14 cellular contexts compared by ENCODE assay signal in the genomic region with DNA sequence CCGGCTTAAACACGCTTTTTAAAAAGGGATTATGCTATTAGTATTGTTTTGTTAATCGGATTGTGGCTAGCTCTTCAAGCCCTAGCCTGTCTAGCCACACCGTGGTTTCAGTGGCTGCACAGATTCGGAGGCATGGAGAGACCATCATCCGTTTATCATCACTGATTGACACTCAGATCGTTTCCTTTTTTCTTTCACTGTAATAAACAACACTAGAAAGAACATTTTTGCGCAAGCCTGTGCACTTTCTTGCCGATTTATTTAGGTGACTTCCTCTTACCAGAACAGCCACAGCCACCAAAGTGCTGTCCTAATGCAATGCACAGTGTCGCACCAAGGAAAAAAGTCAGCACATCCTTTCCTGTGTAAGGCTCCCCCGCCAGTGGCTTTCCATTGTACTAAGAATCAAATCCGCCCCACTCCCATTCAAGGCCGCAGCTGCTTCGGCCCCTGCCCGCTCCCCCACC.
DNase-seq lines count a peak whose midpoint lies in the region; ATAC-seq lines count a peak whose summit lies in the region.
"Had no signal": no experiment of that assay in that cellular context is flagged by ENCODE, and none has a peak within 500 bp of the region (broad histone marks: within the 10 kb centered on the region; RNA-seq: fewer than 3 reads in every experiment).

No MANE protein-coding gene starts in this region.

- H3K9me3 Mint-ChIP-seq in stimulated activated effector memory CD8-positive, alpha-beta T cell treated with anti-CD3 and anti-CD28 coated beads, Interleukin-12 subunit alpha, Interleukin-12 subunit beta, amount 100 ng/mL, for 72 hours, result no peaks in the 10 kb centered on the region
- H3K9me3 Mint-ChIP-seq: activated T-helper 2 cell treated with anti-CD3 and anti-CD28 coated beads, Interferon-gamma antibody, Interleukin-2, Interleukin-4, amounts not matched to agents 10 μg/mL and 5 μg/mL and 100 μg/mL, durations not matched to agents 14 hours and 24 hours and 36 hours; immature natural killer cell; type B pancreatic cell had no signal

- H3K36me3 Mint-ChIP-seq in stimulated activated effector memory CD8-positive, alpha-beta T cell treated with anti-CD3 and anti-CD28 coated beads, Interleukin-12 subunit alpha, Interleukin-12 subunit beta, amount 100 ng/mL, for 72 hours, result no peaks in the 10 kb centered on the region
- H3K36me3 Mint-ChIP-seq: immature natural killer cell had no signal

- peak; percentile 70 for ATAC-seq in left ventricle myocardium superior
- peak; percentile 8 for ATAC-seq in stimulated activated effector memory CD8-positive, alpha-beta T cell treated with anti-CD3 and anti-CD28 coated beads, Interleukin-12 subunit alpha, Interleukin-12 subunit beta, amount 100 ng/mL, for 72 hours
- no peak for ATAC-seq in HG02870 (IDR thresholded peaks at IDR 0.05; ENCODE audit: unreplicated experiment)
- no peak for ATAC-seq in GM18519 (IDR thresholded peaks at IDR 0.05; ENCODE audit: low FRiP score, unreplicated experiment)

- peak overlapping the region; percentile 10 for H3K4me3 Mint-ChIP-seq in stimulated activated effector memory CD8-positive, alpha-beta T cell treated with anti-CD3 and anti-CD28 coated beads, Interleukin-12 subunit alpha, Interleukin-12 subunit beta, amount 100 ng/mL, for 72 hours
- H3K4me3 Mint-ChIP-seq: immature natural killer cell, type B pancreatic cell had no signal

- DNase-seq in KG1 (lab: John Stamatoyannopoulos, UW) (peak; percentile 10), SIG-M5 treated with dmso at 0.1 percent for 504 hours (lab: John Stamatoyannopoulos, UW; ENCODE audit: unreplicated experiment) (peak; percentile 89), left ventricle myocardium superior (no peak), ecto neural progenitor cell (ENCODE audit: low spot score) (no peak)
- DNase-seq in stimulated activated effector memory CD8-positive, alpha-beta T cell treated with anti-CD3 and anti-CD28 coated beads, Interleukin-12 subunit alpha, Interleukin-12 subunit beta, amount 100 ng/mL, for 72 hours (ENCODE audit: low spot score in 2 of 2), result no peak
- DNase-seq: activated CD4-positive, alpha-beta T cell treated with anti-CD3 and anti-CD28 coated beads, Interleukin-2, amount 50 U/mL, for 4 hours; immature natural killer cell; NCI-H1105; stimulated activated CD4-positive, alpha-beta T cell treated with anti-CD3 and anti-CD28 coated beads, Interleukin-1b, Interleukin-23, amount 100 ng/mL, for 48 hours; stimulated activated CD8-positive, alpha-beta memory T cell treated with anti-CD3 and anti-CD28 coated beads, Interleukin-4, amount 100 ng/mL, for 48 hours had no signal

- no peak overlapping the region for H3K27ac Mint-ChIP-seq in stimulated activated effector memory CD8-positive, alpha-beta T cell treated with anti-CD3 and anti-CD28 coated beads, Interleukin-12 subunit alpha, Interleukin-12 subunit beta, amount 100 ng/mL, for 72 hours
- H3K27ac Mint-ChIP-seq: activated T-helper 2 cell treated with anti-CD3 and anti-CD28 coated beads, Interferon-gamma antibody, Interleukin-2, Interleukin-4, amounts not matched to agents 10 μg/mL and 5 μg/mL and 100 μg/mL, durations not matched to agents 14 hours and 24 hours and 36 hours; immature natural killer cell had no signal

- intact Hi-C loops in left ventricle myocardium superior (cut with micrococcal nuclease), result no loop called here

- peaks cover 11% of the 10 kb centered on the region for H3K4me1 Mint-ChIP-seq in stimulated activated effector memory CD8-positive, alpha-beta T cell treated with anti-CD3 and anti-CD28 coated beads, Interleukin-12 subunit alpha, Interleukin-12 subunit beta, amount 100 ng/mL, for 72 hours
- H3K4me1 Mint-ChIP-seq: immature natural killer cell had no signal

Comparison
In these comparisons a context has a peak if more than half of its experiments do, and no peak if none do; other contexts are left out.
1. DNase-seq: peak in KG1 (single experiment) and SIG-M5 treated with dmso at 0.1 percent for 504 hours (single experiment); none in left ventricle myocardium superior (single experiment), stimulated activated effector memory CD8-positive, alpha-beta T cell treated with anti-CD3 and anti-CD28 coated beads, Interleukin-12 subunit alpha, Interleukin-12 subunit beta, amount 100 ng/mL, for 72 hours (0 of 2) and ecto neural progenitor cell (single experiment).
2. ATAC-seq: peak in left ventricle myocardium superior (single experiment) and stimulated activated effector memory CD8-positive, alpha-beta T cell treated with anti-CD3 and anti-CD28 coated beads, Interleukin-12 subunit alpha, Interleukin-12 subunit beta, amount 100 ng/mL, for 72 hours (single experiment); none in HG02870 (single experiment) and GM18519 (single experiment).